ENCODE assay signal across 19 cellular contexts in the genomic region with DNA sequence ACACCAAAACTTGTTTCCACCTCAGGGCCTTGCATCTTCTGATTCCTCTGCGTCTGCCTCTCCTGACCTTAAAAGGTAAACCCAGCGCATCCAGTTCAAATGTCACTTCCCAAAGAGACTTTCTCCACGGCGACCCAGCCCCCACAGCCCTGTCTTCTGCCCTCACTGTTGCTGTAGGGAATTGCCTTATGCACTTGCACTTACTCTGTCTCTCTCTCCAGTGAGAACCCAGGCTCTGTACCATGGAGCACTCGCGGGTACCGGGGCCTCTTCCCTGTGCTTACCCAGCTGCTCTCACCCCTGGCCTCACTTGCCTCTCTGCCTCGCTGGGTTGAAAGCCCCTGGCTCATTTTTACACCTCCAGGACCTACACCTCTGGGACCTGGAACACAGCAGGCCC. TPM values are rescaled to one million over a fixed set of nuclear protein-coding genes. Genes with fewer than 3 reads are reported as not detected.
"Had no signal": no experiment of that assay in that cellular context is flagged by ENCODE, and none has a peak within 500 bp of the region (broad histone marks: within the 10 kb centered on the region; RNA-seq: fewer than 3 reads in every experiment).

No MANE protein-coding gene starts in this region.

- H3K36me3 Mint-ChIP-seq: natural killer cell had no signal

- H3K27ac ChIP-seq: right lobe of liver, spleen, upper lobe of right lung had no signal

- H3K27me3 ChIP-seq: right lobe of liver had no signal

- DNase-seq: activated B cell treated with CpG ODN at 0.5 μM for 24 hours; activated CD4-positive, alpha-beta T cell treated with anti-CD3 and anti-CD28 coated beads, Interleukin-2, amount 10 ng/mL, durations not matched to agents 24 days and 14 days; activated naive CD4-positive, alpha-beta T cell; activated T-cell treated with anti-CD3 and anti-CD28 coated beads for 4 hours; aorta; natural killer cell; spleen; stimulated activated naive CD8-positive, alpha-beta T cell treated with anti-CD3 and anti-CD28 coated beads, Interleukin-15, amount 100 ng/mL, for 72 hours; SW 1271; upper lobe of right lung had no signal

- H3K9me3 ChIP-seq: right lobe of liver, spleen, upper lobe of right lung had no signal

- H3K9me3 Mint-ChIP-seq: activated B cell treated with CpG ODN at 0.5 μM for 24 hours; activated CD4-positive, alpha-beta T cell treated with anti-CD3 and anti-CD28 coated beads, Interleukin-2, amount 10 ng/mL, durations not matched to agents 24 days and 14 days; natural killer cell; stimulated activated naive CD8-positive, alpha-beta T cell treated with anti-CD3 and anti-CD28 coated beads, Interleukin-15, amount 100 ng/mL, for 72 hours had no signal

- H3K27ac Mint-ChIP-seq: activated B cell treated with CpG ODN at 0.5 μM for 24 hours; activated CD4-positive, alpha-beta T cell treated with anti-CD3 and anti-CD28 coated beads, Interleukin-2, amount 10 ng/mL, durations not matched to agents 24 days and 14 days; natural killer cell; stimulated activated naive CD8-positive, alpha-beta T cell treated with anti-CD3 and anti-CD28 coated beads, Interleukin-15, amount 100 ng/mL, for 72 hours had no signal

- H3K36me3 ChIP-seq: right lobe of liver, spleen, upper lobe of right lung had no signal

- H3K4me3 ChIP-seq: right lobe of liver, spleen, upper lobe of right lung had no signal

- H3K4me3 Mint-ChIP-seq: activated B cell treated with CpG ODN at 0.5 μM for 24 hours; activated CD4-positive, alpha-beta T cell treated with anti-CD3 and anti-CD28 coated beads, Interleukin-2, amount 10 ng/mL, durations not matched to agents 24 days and 14 days; natural killer cell; stimulated activated naive CD8-positive, alpha-beta T cell treated with anti-CD3 and anti-CD28 coated beads, Interleukin-15, amount 100 ng/mL, for 72 hours had no signal

- ATAC-seq: natural killer cell; stimulated activated naive CD8-positive, alpha-beta T cell treated with anti-CD3 and anti-CD28 coated beads, Interleukin-15, amount 100 ng/mL, for 72 hours; upper lobe of right lung had no signal

- H3K4me1 ChIP-seq: upper lobe of right lung had no signal

RNA-seq across cellular contexts. Expression of gene AOC1, which starts 48.4 kb away (rescaled TPM):
- total RNA-seq: activated B cell treated with CpG ODN at 0.5 μM for 24 hours; activated CD4-positive, alpha-beta T cell treated with anti-CD3 and anti-CD28 coated beads, Interleukin-2, amount 10 ng/mL, durations not matched to agents 24 days and 14 days; activated CD8-positive, alpha-beta memory T cell treated with anti-CD3 and anti-CD28 coated beads for 36 hours; chondrocyte; dermis microvascular lymphatic vessel endothelial cell; lung microvascular endothelial cell; natural killer cell; osteoblast; pulmonary artery endothelial cell; T-helper 2 cell treated with Interferon-gamma antibody and Interleukin-4, amounts not matched to agents 100 ng/mL and 5 ng/mL, for 36 hours; temporal lobe had no signal
